ENCODE assay signal across 9 cellular contexts in genomic region chr5:142716963-142717362, GRCh38. TPM values are rescaled to one million over a fixed set of nuclear protein-coding genes. Genes with fewer than 3 reads are reported as not detected.
DNase-seq lines count a peak whose midpoint lies in the region; ATAC-seq, FAIRE-seq and TF ChIP-seq lines count a peak whose summit lies in the region.
"Had no signal": no experiment of that assay in that cellular context is flagged by ENCODE, and none has a peak within 500 bp of the region (broad histone marks: within the 10 kb centered on the region; RNA-seq: fewer than 3 reads in every experiment).

No MANE protein-coding gene starts in this region.

- H3K4me1 ChIP-seq in Panc1 (ENCODE audit: control insufficient read depth, insufficient read depth, low read length): peaks cover 27% of the 10 kb centered on the region
- H3K4me1 ChIP-seq in GM12878 (ENCODE audit: control insufficient read depth, insufficient read depth, low read length): no peaks in the 10 kb centered on the region

- no peak overlapping the region for H3K4me2 ChIP-seq in GM12878 (ENCODE audit: control insufficient read depth, insufficient read depth)

- BruUV-seq in Panc1 (replicated peaks; lab: Mats Ljungman, UMichigan) (no TSS peak), GM12878 (replicated peaks; lab: Mats Ljungman, UMichigan) (no TSS peak)

- peak; percentile 84 for FAIRE-seq in GM12878 (lab: Jason Lieb, UNC)

- H3K9ac ChIP-seq in GM12878 (ENCODE audit: control insufficient read depth, insufficient read depth, low read length): no peak overlapping the region

- CTCF ChIA-PET in Panc1 (lab: Charles Lee) (interaction anchor here (0.6 to 4.2 kb wide), 9 partner anchors 9 to 244 kb away, joined by 3 to 35 read pairs (median 15); partner anchors contain the start of gene ARHGAP26), GM12878 (lab: Yijun Ruan, JAX) (interaction anchor here (0.6 to 14.0 kb wide), 16 partner anchors 9 to 907 kb away, joined by 3 to 243 read pairs (median 3); no protein-coding TSS in a partner anchor)

- 1% methylated on average over 6 of the region's 6 CpGs for WGBS in GM12878 (ENCODE audit: insufficient coverage, insufficient replicate concordance, low lambda C conversion rate, missing lambda C conversion rate)

- H3K9me3 ChIP-seq in Panc1 (ENCODE audit: control insufficient read depth, insufficient read depth, low read depth, low read length) (no peaks in the 10 kb centered on the region), GM12878 (replicated peaks; ENCODE audit: control insufficient read depth, insufficient read depth, low read length) (no peaks in the 10 kb centered on the region; the same call in 2 of the 3 replicates)

- no peak overlapping the region for H3K4me3 ChIP-seq in Panc1 (ENCODE audit: low read depth in 2 of 2, low read length in 2 of 2)
- no peak overlapping the region for H3K4me3 ChIP-seq in GM12878

- POLR2A ChIA-PET in Panc1 (lab: Charles Lee): no interaction called here
- POLR2A ChIA-PET in GM12878 (lab: Charles Lee): no interaction called here

- in situ Hi-C loops in Panc1 (cut with HindIII; ENCODE audit: low pct_unique_long_range_greater_than_20kb, low sequenced_read_pairs) (no loop called here), GM12878 (cut with MboI) (no loop called here)

- peak; percentile 20 for DNase-seq in activated gamma-delta T cell treated with Interleukin-2 at 50 U/mL for 16 hours
- no peak for DNase-seq in activated gamma-delta T cell (lab: John Stamatoyannopoulos, UW)
- DNase-seq in Panc1 (ENCODE audit: low read depth, low spot score): no peak
- no peak for DNase-seq in GM12878 (ENCODE audit: low read depth, low spot score)
- DNase-seq in iPS DF 19.7 (ENCODE audit: low read depth, low spot score): peak; percentile 65
- DNase-seq in stimulated activated CD4-positive, alpha-beta T cell treated with anti-CD3 and anti-CD28 coated beads, Interleukin-12 subunit alpha, Interleukin-12 subunit beta, amount 100 ng/mL, for 4 hours: peak; percentile 15
- DNase-seq: activated naive CD8-positive, alpha-beta T cell treated with anti-CD3 and anti-CD28 coated beads, Interleukin-2, amount 10 ng/mL, durations not matched to agents 7 days and 5 days had no signal

- H3K27me3 ChIP-seq in Panc1 (ENCODE audit: control insufficient read depth, insufficient read depth, low read length) (no peaks in the 10 kb centered on the region), GM12878 (replicated peaks in 1 of 2; ENCODE audit: control insufficient read depth in 2 of 2, insufficient read depth in 2 of 2, low read length in 1 of 2) (no peaks in the 10 kb centered on the region; a peak in 1 of 4 replicates)

- H4K20me1 ChIP-seq in GM12878 (ENCODE audit: control insufficient read depth, insufficient read depth): no peaks in the 10 kb centered on the region

- SMC1A ChIA-PET in GM12878 (lab: Charles Lee; ENCODE audit: uncharacterized antibody, unreplicated experiment): interaction anchor here (1.3 to 7.4 kb wide), 9 partner anchors 11 to 172 kb away, joined by 3 to 32 read pairs (median 5); no protein-coding TSS in a partner anchor

- H3K27ac ChIP-seq in Panc1 (ENCODE audit: low read length) (peak overlapping the region; percentile 45; the same call in 1 of the 2 replicates), GM12878 (ENCODE audit: control insufficient read depth, insufficient read depth) (no peak overlapping the region)

- TF ChIP-seq POLR2A in GM12878 (IDR thresholded peaks at IDR 0.05; ENCODE audit: low read depth, low read length): no peak

- TF ChIP-seq RAD21 in GM12878 (IDR thresholded peaks at IDR 0.05; ENCODE audit: insufficient read depth, low read depth, low read length): peak; percentile 44

- no peak overlapping the region for H2AFZ ChIP-seq in GM12878 (ENCODE audit: control insufficient read depth, low read depth, low read length)

- TF ChIP-seq CTCF in Panc1 (IDR thresholded peaks at IDR 0.05): no peak; the same call in 1 of the 2 replicates
- peak; percentile 51 to 63 (median 55); a peak in 5 of 6 replicates for TF ChIP-seq CTCF in GM12878 (IDR thresholded peaks at IDR 0.05 in 2 of 3, conservative IDR thresholded peaks at IDR 0.05 in 1 of 3; ENCODE audit: control insufficient read depth in 2 of 3, extremely low read depth in 1 of 3, insufficient read depth in 1 of 3, low read depth in 3 of 3, low read length in 3 of 3)

- no peak for TF ChIP-seq EP300 in GM12878 (IDR thresholded peaks at IDR 0.05; ENCODE audit: borderline replicate concordance in 1 of 2, control insufficient read depth in 1 of 2, low read depth in 2 of 2, low read length in 2 of 2)

- H3K36me3 ChIP-seq in Panc1 (ENCODE audit: control insufficient read depth, insufficient read depth, low read length) (no peaks in the 10 kb centered on the region), GM12878 (ENCODE audit: control insufficient read depth in 2 of 2, insufficient read depth in 2 of 2, low read length in 1 of 2) (no peaks in the 10 kb centered on the region)

- H3K79me2 ChIP-seq in GM12878 (ENCODE audit: control insufficient read depth, insufficient read depth, low read length): no peaks in the 10 kb centered on the region

- RAD21 ChIA-PET in GM12878 (lab: Charles Lee; ENCODE audit: unreplicated experiment): interaction anchor here (1.2 to 3.3 kb wide), 4 partner anchors 31 to 172 kb away, joined by 5 to 16 read pairs (median 12); no protein-coding TSS in a partner anchor

- peak; percentile 54 for ATAC-seq in HG03175 (IDR thresholded peaks at IDR 0.05; ENCODE audit: unreplicated experiment)
- peak; percentile 83 for ATAC-seq in Panc1
- ATAC-seq in GM12878: peak; percentile 80
- ATAC-seq in HG03439 (IDR thresholded peaks at IDR 0.05; ENCODE audit: unreplicated experiment): no peak

- intact Hi-C loops in Panc1 (cut with micrococcal nuclease; ENCODE audit: unreplicated experiment) (loop anchor here (1.0 kb wide), 2 partner anchors 163 to 171 kb away; no protein-coding TSS in a partner anchor), GM12878 (cut with micrococcal nuclease; ENCODE audit: unreplicated experiment) (loop anchor here (1.0 kb wide), 2 partner anchors 150 to 163 kb away; no protein-coding TSS in a partner anchor)

TF ChIP-seq in GM12878, 131 proteins besides CTCF, POLR2A, EP300 and RAD21:
- no peak for TF ChIP-seq SUZ12 (IDR thresholded peaks at IDR 0.05; ENCODE audit: unreplicated experiment)
- peak; percentile 20; the same call in 1 of the 2 replicates for TF ChIP-seq SMC3 (IDR thresholded peaks at IDR 0.05; ENCODE audit: borderline replicate concordance, low read length)
- no peak for TF ChIP-seq TCF12 (IDR thresholded peaks at IDR 0.05; ENCODE audit: low read depth, low read length)
- no peak for TF ChIP-seq MEF2B (IDR thresholded peaks at IDR 0.05; ENCODE audit: partially characterized antibody, poor library complexity, severe bottlenecking)

RNA-seq across cellular contexts. Expression of gene FGF1, which starts 31.1 kb away (rescaled TPM):
- total RNA-seq in Panc1 (2021; ENCODE audit: unreplicated experiment) (not detected), GM12878 (2014; rRNA removed) (not detected in 2 replicates), GM12878 (2014; rRNA removed; fragmentation: Illumina TruSeq; extraction: Trizol) (not detected in 2 replicates), GM12878 (2021) (not detected in 2 replicates)
- polyA plus RNA-seq in Panc1 (2012; ENCODE audit: insufficient read length): 0.21 TPM
- not detected in 2 replicates for total RNA-seq in GM12878 (2013; cell fraction: nucleolus; rRNA removed)
- not detected for polyA plus RNA-seq in GM12878 (2011; ENCODE audit: low read depth)
- polyA plus RNA-seq in GM12878 (2011; rRNA removed) (not detected in 2 replicates), GM12878 (2014; fragmentation: Illumina TruSeq; extraction: Trizol) (not detected in 2 replicates), GM12878 (2014; fragmentation: Nextera tagmentation; extraction: Ambion mirVana) (not detected), GM12878 (2014; rRNA removed) (not detected in 2 replicates), GM12878 (2016; fragmentation: Nextera tagmentation; extraction: Ambion mirVana) (not detected)
- polyA plus RNA-seq in GM12878 (2011; cell fraction: cytosol; rRNA removed): not detected in 2 replicates
- not detected in 2 replicates for polyA plus RNA-seq in GM12878 (2011; cell fraction: nucleus; rRNA removed)
- not detected in 2 replicates for polyA plus RNA-seq in GM12878 (2012)
- polyA minus RNA-seq in GM12878 (2011; rRNA and poly(A)+ RNA removed): not detected in 2 replicates
- not detected in 2 replicates for polyA minus RNA-seq in GM12878 (2011; cell fraction: cytosol; rRNA and poly(A)+ RNA removed)
- not detected in 2 replicates for polyA minus RNA-seq in GM12878 (2011; cell fraction: nucleus; rRNA and poly(A)+ RNA removed)
- total RNA-seq: activated naive CD8-positive, alpha-beta T cell treated with anti-CD3 and anti-CD28 coated beads, Interleukin-2, amount 10 ng/mL, durations not matched to agents 7 days and 5 days had no signal

RNA-seq across cellular contexts. Expression of gene ARHGAP26, which starts 53.2 kb away (rescaled TPM):
- total RNA-seq in Panc1 (2021; ENCODE audit: unreplicated experiment): 65.5 TPM
- polyA plus RNA-seq in Panc1 (2012; ENCODE audit: insufficient read length): 24.0 TPM
- total RNA-seq in GM12878 (2013; cell fraction: nucleolus; rRNA removed): 84.5 and 89.8 TPM in 2 replicates
- 17.4 and 17.8 TPM in 2 replicates for total RNA-seq in GM12878 (2014; rRNA removed)
- 17.4 and 19.3 TPM in 2 replicates for total RNA-seq in GM12878 (2014; rRNA removed; fragmentation: Illumina TruSeq; extraction: Trizol)
- 16.5 and 22.6 TPM in 2 replicates for total RNA-seq in GM12878 (2021)
- polyA plus RNA-seq in GM12878 (2011; ENCODE audit: low read depth): 5.5 TPM
- 40.0 and 41.5 TPM in 2 replicates for polyA plus RNA-seq in GM12878 (2011; rRNA removed)
- polyA plus RNA-seq in GM12878 (2011; cell fraction: cytosol; rRNA removed): 35.6 and 39.3 TPM in 2 replicates
- 62.4 and 90.1 TPM in 2 replicates for polyA plus RNA-seq in GM12878 (2011; cell fraction: nucleus; rRNA removed)
- 7.6 and 12.2 TPM in 2 replicates for polyA plus RNA-seq in GM12878 (2012)
- polyA plus RNA-seq in GM12878 (2014; fragmentation: Illumina TruSeq; extraction: Trizol): 18.2 and 19.4 TPM in 2 replicates
- 1 to 10 TPM; 9.4 to 9.8 TPM for polyA plus RNA-seq in GM12878 (2014; fragmentation: Nextera tagmentation; extraction: Ambion mirVana)
- 9.5 and 10.2 TPM in 2 replicates for polyA plus RNA-seq in GM12878 (2014; rRNA removed)
- 10 to 100 TPM; 22.5 to 24.3 TPM for polyA plus RNA-seq in GM12878 (2016; fragmentation: Nextera tagmentation; extraction: Ambion mirVana)
- polyA minus RNA-seq in GM12878 (2011; rRNA and poly(A)+ RNA removed): 119 and 147 TPM in 2 replicates
- 18.4 and 29.0 TPM in 2 replicates for polyA minus RNA-seq in GM12878 (2011; cell fraction: cytosol; rRNA and poly(A)+ RNA removed)
- polyA minus RNA-seq in GM12878 (2011; cell fraction: nucleus; rRNA and poly(A)+ RNA removed): 255 and 393 TPM in 2 replicates

Comparison
In these comparisons a context has a peak if more than half of its experiments do, and no peak if none do; other contexts are left out.
1. DNase-seq: peak in activated gamma-delta T cell treated with Interleukin-2 at 50 U/mL for 16 hours (single experiment), iPS DF 19.7 (single experiment) and stimulated activated CD4-positive, alpha-beta T cell treated with anti-CD3 and anti-CD28 coated beads, Interleukin-12 subunit alpha, Interleukin-12 subunit beta, amount 100 ng/mL, for 4 hours (single experiment); none in activated gamma-delta T cell (single experiment), Panc1 (single experiment) and GM12878 (single experiment).